Comparison of ENCODE assay signal across 10 cellular contexts in genomic region chr17:32264823-32265191, GRCh38. TPM values are rescaled to one million over a fixed set of nuclear protein-coding genes. Genes with fewer than 3 reads are reported as not detected.
DNase-seq lines count a peak whose midpoint lies in the region; ATAC-seq and TF ChIP-seq lines count a peak whose summit lies in the region.
"Had no signal": no experiment of that assay in that cellular context is flagged by ENCODE, and none has a peak within 500 bp of the region (broad histone marks: within the 10 kb centered on the region; RNA-seq: fewer than 3 reads in every experiment).

No MANE protein-coding gene starts in this region.

- H3K27ac ChIP-seq in heart right ventricle (no peak overlapping the region), muscle layer of duodenum (ENCODE audit: low read length) (no peak overlapping the region), upper lobe of right lung (no peak overlapping the region), thyroid gland (no peak overlapping the region)
- H3K27ac ChIP-seq: colonic mucosa had no signal

- H3K4me1 ChIP-seq in heart right ventricle = peaks cover 10 to 34% (median 23%) of the 10 kb centered on the region in 9 donors
- H3K4me1 ChIP-seq in muscle layer of duodenum (ENCODE audit: control insufficient read depth in 1 of 2, insufficient read depth in 2 of 2, low read length in 2 of 2) = peaks cover 0 to 24% of the 10 kb centered on the region in 2 donors
- H3K4me1 ChIP-seq in upper lobe of right lung = peaks cover 12% of the 10 kb centered on the region
- H3K4me1 ChIP-seq in thyroid gland = peaks cover 11 to 19% of the 10 kb centered on the region in 2 donors

- H3K36me3 ChIP-seq in heart right ventricle (no peaks in the 10 kb centered on the region), muscle layer of duodenum (ENCODE audit: control insufficient read depth in 1 of 2, insufficient read depth in 2 of 2, low read length in 2 of 2) (no peaks in the 10 kb centered on the region), upper lobe of right lung (no peaks in the 10 kb centered on the region), thyroid gland (no peaks in the 10 kb centered on the region)
- H3K36me3 ChIP-seq: colonic mucosa had no signal

- peak overlapping the region in 9 of 10 donors; percentile 11 to 69 (median 42) for H3K4me3 ChIP-seq in heart right ventricle
- H3K4me3 ChIP-seq in muscle layer of duodenum (ENCODE audit: low read depth in 1 of 2, low read length in 2 of 2) = peak overlapping the region; percentile 11 to 38
- H3K4me3 ChIP-seq in upper lobe of right lung = peak overlapping the region; percentile 42
- no peak overlapping the region for H3K4me3 ChIP-seq in thyroid gland (replicated peaks in 1 of 3)
- H3K4me3 ChIP-seq: colonic mucosa had no signal

- peak overlapping the region; percentile 20 for H3K27ac Mint-ChIP-seq in activated naive CD8-positive, alpha-beta T cell treated with anti-CD3 and anti-CD28 coated beads, Interleukin-2, amount 50 U/mL, for 24 hours

- no peak for TF ChIP-seq POLR2A in thyroid gland (IDR thresholded peaks at IDR 0.05)

- ATAC-seq in heart right ventricle = no peak
- ATAC-seq in Right ventricle myocardium superior (ENCODE audit: poor library complexity) = no peak
- no peak for ATAC-seq in activated naive CD8-positive, alpha-beta T cell treated with anti-CD3 and anti-CD28 coated beads, Interleukin-2, amount 50 U/mL, for 24 hours
- peak; percentile 12 for ATAC-seq in upper lobe of right lung

- WGBS in heart right ventricle, 2 donors = 26 to 27% methylated on average over 8 of the region's 8 CpGs
- 25 to 27% methylated on average over 8 of the region's 8 CpGs for WGBS in thyroid gland, 2 donors

- peak overlapping the region; percentile 59 for H3K4me3 Mint-ChIP-seq in activated naive CD8-positive, alpha-beta T cell treated with anti-CD3 and anti-CD28 coated beads, Interleukin-2, amount 50 U/mL, for 24 hours

- peaks cover 4 to 77% (median 53%) of the 10 kb centered on the region in 7 donors for H3K27me3 ChIP-seq in heart right ventricle
- H3K27me3 ChIP-seq in muscle layer of duodenum (ENCODE audit: low read depth, low read length) = peaks cover 21% of the 10 kb centered on the region
- H3K27me3 ChIP-seq in upper lobe of right lung = peaks cover 28% of the 10 kb centered on the region
- no peaks in the 10 kb centered on the region for H3K27me3 ChIP-seq in thyroid gland

- DNase-seq in heart right ventricle = no peak
- no peak for DNase-seq in Right ventricle myocardium superior
- no peak for DNase-seq in activated naive CD8-positive, alpha-beta T cell treated with anti-CD3 and anti-CD28 coated beads, Interleukin-2, amount 50 U/mL, for 24 hours
- no peak for DNase-seq in upper lobe of right lung
- DNase-seq in thyroid gland = no peak
- DNase-seq in NK-92 (lab: John Stamatoyannopoulos, UW; ENCODE audit: unreplicated experiment) = no peak
- no peak for DNase-seq in 8988T
- DNase-seq: activated CD8-positive, alpha-beta memory T cell treated with anti-CD3 and anti-CD28 coated beads for 24 hours; colonic mucosa had no signal

- H3K9me3 ChIP-seq in heart right ventricle (no peaks in the 10 kb centered on the region), muscle layer of duodenum (ENCODE audit: control insufficient read depth in 1 of 2, low read length in 2 of 2) (no peaks in the 10 kb centered on the region), upper lobe of right lung (no peaks in the 10 kb centered on the region), thyroid gland (no peaks in the 10 kb centered on the region)
- H3K9me3 ChIP-seq: colonic mucosa had no signal

- no peaks in the 10 kb centered on the region for H3K9me3 Mint-ChIP-seq in activated naive CD8-positive, alpha-beta T cell treated with anti-CD3 and anti-CD28 coated beads, Interleukin-2, amount 50 U/mL, for 24 hours

- peaks cover 16% of the 10 kb centered on the region for H3K4me1 Mint-ChIP-seq in activated naive CD8-positive, alpha-beta T cell treated with anti-CD3 and anti-CD28 coated beads, Interleukin-2, amount 50 U/mL, for 24 hours

- intact Hi-C loops in heart right ventricle (cut with DNase I) (no loop called here), Right ventricle myocardium superior (cut with DNase I) (no loop called here), upper lobe of right lung (cut with DNase I) (no loop called here), thyroid gland (cut with DNase I) (no loop called here)

- peaks cover 71% of the 10 kb centered on the region for H3K27me3 Mint-ChIP-seq in activated naive CD8-positive, alpha-beta T cell treated with anti-CD3 and anti-CD28 coated beads, Interleukin-2, amount 50 U/mL, for 24 hours

- TF ChIP-seq CTCF in heart right ventricle (IDR thresholded peaks at IDR 0.05) (no peak), upper lobe of right lung (IDR thresholded peaks at IDR 0.05) (no peak), thyroid gland (IDR thresholded peaks at IDR 0.05) (no peak)

- H3K36me3 Mint-ChIP-seq in activated naive CD8-positive, alpha-beta T cell treated with anti-CD3 and anti-CD28 coated beads, Interleukin-2, amount 50 U/mL, for 24 hours (ENCODE audit: low read depth) = no peaks in the 10 kb centered on the region

RNA-seq across cellular contexts. Expression of gene RHBDL3, which starts 0.8 kb away (rescaled TPM):
- total RNA-seq in heart right ventricle = 1 to 10 TPM in 1 of 10 donors, under 1 TPM in 7, not detected in 2; 0.07 to 2.0 (median 0.30) TPM
- 1 to 10 TPM in 1 of 2 donors, under 1 TPM in 1; 0.13 to 3.7 TPM for polyA plus RNA-seq in heart right ventricle
- 1.7 TPM for total RNA-seq in Right ventricle myocardium superior
- 0.41 TPM for total RNA-seq in upper lobe of right lung
- total RNA-seq in thyroid gland = under 1 TPM in 2 of 4 donors, not detected in 2; 0.15 to 0.22 TPM

Comparison
In these comparisons a context has a peak if more than half of its experiments do, and no peak if none do; other contexts are left out.
1. H3K4me3 ChIP-seq: peak in heart right ventricle (9 of 10), muscle layer of duodenum (2 of 2) and upper lobe of right lung (single experiment); none in thyroid gland (0 of 3).